Comparison of ENCODE assay signal across 8 cellular contexts in the genomic region with DNA sequence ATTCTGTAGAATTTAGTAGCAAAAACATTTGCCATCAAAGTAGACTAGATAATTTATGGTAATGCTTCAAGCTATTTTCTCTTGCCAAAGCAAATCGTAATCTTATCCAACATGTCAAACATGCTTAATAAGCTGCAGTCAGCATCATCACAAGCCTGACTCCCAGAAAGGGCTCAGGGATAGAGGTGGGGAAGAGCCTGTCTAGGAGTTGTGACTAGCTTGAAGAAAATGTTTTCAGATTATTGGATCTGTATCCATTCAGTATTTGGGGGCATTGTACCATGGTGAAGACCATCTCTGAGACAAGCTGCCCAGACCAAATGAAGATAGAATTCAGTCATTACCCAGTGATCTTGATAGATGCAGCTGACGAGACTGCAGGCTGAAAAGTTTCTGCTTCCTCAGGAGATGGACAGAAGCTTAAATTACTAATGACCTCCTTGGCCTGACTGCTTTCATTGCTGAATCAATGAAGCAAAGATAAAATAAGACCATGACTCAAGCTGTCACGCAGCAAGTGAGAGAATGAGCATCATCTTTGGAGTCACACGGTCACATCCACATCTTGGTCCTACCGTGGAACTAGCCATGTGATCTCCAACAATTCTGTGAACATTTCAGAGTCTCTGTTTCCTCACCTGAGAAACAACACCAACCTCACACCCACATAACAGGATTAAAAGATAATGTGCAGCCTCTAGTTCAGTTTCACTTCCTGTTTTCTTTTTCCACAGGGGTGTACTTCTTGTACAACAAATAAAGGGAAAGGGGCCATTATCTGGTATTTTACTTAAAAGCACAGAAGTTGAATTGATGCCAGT. TPM values are rescaled to one million over a fixed set of nuclear protein-coding genes. Genes with fewer than 3 reads are reported as not detected.
DNase-seq lines count a peak whose midpoint lies in the region; ATAC-seq, FAIRE-seq and TF ChIP-seq lines count a peak whose summit lies in the region.

No MANE protein-coding gene starts in this region.

- no peak overlapping the region for H3K27ac ChIP-seq in HEK293 (ENCODE audit: extremely low read depth, low read depth, low read length)
- H3K27ac ChIP-seq in vagina, result no peak overlapping the region

- TF ChIP-seq POLR2A in NB4 (IDR thresholded peaks at IDR 0.05; ENCODE audit: extremely low read depth, insufficient read length), result no peak
- no peak for TF ChIP-seq POLR2A in vagina (IDR thresholded peaks at IDR 0.05)

- CTCF ChIA-PET in HEK293 (lab: Yijun Ruan, JAX), result interaction anchor here (0.6 to 2.8 kb wide), 3 partner anchors 12 to 278 kb away, joined by 3 to 9 read pairs (median 3); no protein-coding TSS in a partner anchor

- H3K4me1 ChIP-seq in HEK293 (ENCODE audit: control insufficient read depth, insufficient read depth, low read length) (no peaks in the 10 kb centered on the region), vagina (peaks cover 16% of the 10 kb centered on the region)

- no peaks in the 10 kb centered on the region for H3K27me3 ChIP-seq in vagina

- DNase-seq in NB4 (ENCODE audit: low read depth), result peak; percentile 73
- DNase-seq in kidney glomerular epithelial cell (lab: John Stamatoyannopoulos, UW), result peak; percentile 78
- DNase-seq in vagina (ENCODE audit: extremely low spot score in 2 of 2), result no peak
- DNase-seq in NCI-H345 (lab: John Stamatoyannopoulos, UW), result no peak
- DNase-seq in frontal cortex (ENCODE audit: low spot score in 2 of 2), result no peak
- no peak for DNase-seq in NCI-H1092 treated with DMSO at 0.1 percent for 48 hours (lab: John Stamatoyannopoulos, UW)

- H3K9me3 ChIP-seq in HEK293 (ENCODE audit: control insufficient read depth, insufficient read depth, low read depth, low read length) (no peaks in the 10 kb centered on the region), vagina (no peaks in the 10 kb centered on the region)

- H3K4me3 ChIP-seq in HEK293 (ENCODE audit: low read depth, low read length) (no peak overlapping the region), NB4 (ENCODE audit: low read depth, low read length) (no peak overlapping the region), vagina (no peak overlapping the region)

- intact Hi-C loops in vagina (cut with DNase I), result no loop called here

- FAIRE-seq in frontal cortex (lab: Jason Lieb, UNC), result no peak

- ATAC-seq in GM18519 (IDR thresholded peaks at IDR 0.05; ENCODE audit: low FRiP score, unreplicated experiment), result peak; percentile 91

- H3K36me3 ChIP-seq in HEK293 (ENCODE audit: control insufficient read depth in 2 of 2, insufficient read depth in 1 of 2, low read length in 2 of 2) (no peaks in the 10 kb centered on the region), vagina (peaks cover 0 to 18% of the 10 kb centered on the region in 2 donors)

- POLR2A ChIA-PET in HEK293 (lab: Yijun Ruan, JAX), result interaction anchor here (1.2 kb wide), 1 partner anchor 50 kb away, joined by 3 read pairs; the partner anchor contains the start of gene LNPEP

- TF ChIP-seq CTCF in HEK293 (tag by site-specific recombination; IDR thresholded peaks at IDR 0.05), result no peak
- TF ChIP-seq CTCF in NB4 (IDR thresholded peaks at IDR 0.05; ENCODE audit: low read depth, low read length), result no peak
- TF ChIP-seq CTCF in vagina (IDR thresholded peaks at IDR 0.05), result no peak

TF ChIP-seq in HEK293, 187 proteins besides CTCF, POLR2A, EP300 and RAD21:
- no peak for TF ChIP-seq ZNF837 (tag by site-specific recombination; IDR thresholded peaks at IDR 0.05)
- 0 out of 2 replicates have a peak, but pooled peaks have one; percentile 18 for TF ChIP-seq OSR2 (tag by site-specific recombination; IDR thresholded peaks at IDR 0.05)

RNA-seq across cellular contexts. Expression of gene ERAP2, which starts 9.4 kb away (rescaled TPM):
- total RNA-seq in vagina (16.5 TPM), frontal cortex (6.1 TPM)

RNA-seq across cellular contexts. Expression of gene LNPEP, which starts 50.2 kb away (rescaled TPM):
- total RNA-seq in vagina, result 33.9 TPM
- total RNA-seq in frontal cortex, result 49.7 TPM

Comparison
In these comparisons a context has a peak if more than half of its experiments do, and no peak if none do; other contexts are left out.
1. DNase-seq: peak in NB4 (single experiment) and kidney glomerular epithelial cell (single experiment); none in vagina (0 of 2), NCI-H345 (single experiment), frontal cortex (0 of 2) and NCI-H1092 treated with DMSO at 0.1 percent for 48 hours (single experiment).